12 cellular contexts compared by ENCODE assay signal in genomic region chr22:23850136-23850611, GRCh38. TPM values are rescaled to one million over a fixed set of nuclear protein-coding genes. Genes with fewer than 3 reads are reported as not detected.
A peak's percentile ranks its signal among the peaks of the same experiment; 100 is the strongest.
DNase-seq lines count a peak whose midpoint lies in the region; ATAC-seq, FAIRE-seq and TF ChIP-seq lines count a peak whose summit lies in the region.
"Had no signal": no experiment of that assay in that cellular context is flagged by ENCODE, and none has a peak within 500 bp of the region (broad histone marks: within the 10 kb centered on the region; RNA-seq: fewer than 3 reads in every experiment).

No MANE protein-coding gene starts in this region.

- no peaks in the 10 kb centered on the region for H3K27me3 ChIP-seq in CD4-positive, alpha-beta T cell (ENCODE audit: control insufficient read depth, insufficient read depth, low read length)
- H3K27me3 ChIP-seq: right atrium auricular region, transverse colon had no signal

- no peaks in the 10 kb centered on the region for H3K36me3 Mint-ChIP-seq in CD4-positive, alpha-beta T cell (ENCODE audit: low read depth)
- H3K36me3 Mint-ChIP-seq: brain had no signal

- no peak overlapping the region for H3K4me3 Mint-ChIP-seq in CD4-positive, alpha-beta T cell

- no peak overlapping the region for H3K4me3 ChIP-seq in kidney (ENCODE audit: low read length in 2 of 2)

- H3K27ac ChIP-seq in kidney (ENCODE audit: low read depth in 2 of 2, low read length in 2 of 2), result no peak overlapping the region
- no peak overlapping the region for H3K27ac ChIP-seq in CD4-positive, alpha-beta T cell (ENCODE audit: low read depth, low read length)

- ATAC-seq in HG03095 (IDR thresholded peaks at IDR 0.05; ENCODE audit: unreplicated experiment) (peak; percentile 44), GM19328 (IDR thresholded peaks at IDR 0.05; ENCODE audit: unreplicated experiment) (no peak)
- ATAC-seq in CD4-positive, alpha-beta T cell (ENCODE audit: poor library complexity), result no peak

- no peaks in the 10 kb centered on the region for H3K9me3 Mint-ChIP-seq in CD4-positive, alpha-beta T cell

- TF ChIP-seq CTCF in kidney (IDR thresholded peaks at IDR 0.05; ENCODE audit: borderline replicate concordance, extremely low read depth, insufficient read depth), result no peak
- no peak for TF ChIP-seq CTCF in CD4-positive, alpha-beta T cell (IDR thresholded peaks at IDR 0.05)

- H3K27ac Mint-ChIP-seq in CD4-positive, alpha-beta T cell, result no peak overlapping the region
- H3K27ac Mint-ChIP-seq: brain had no signal

- H3K9me3 ChIP-seq in kidney (ENCODE audit: control insufficient read depth in 1 of 2, low read length in 2 of 2), result no peaks in the 10 kb centered on the region
- no peaks in the 10 kb centered on the region for H3K9me3 ChIP-seq in CD4-positive, alpha-beta T cell (ENCODE audit: control insufficient read depth, low read length)
- H3K9me3 ChIP-seq: right atrium auricular region, transverse colon had no signal

- H3K4me1 ChIP-seq in kidney (ENCODE audit: control insufficient read depth in 1 of 2, insufficient read depth in 1 of 2, low read depth in 1 of 2, low read length in 2 of 2), result peaks cover 0 to 17% of the 10 kb centered on the region in 2 donors

- no peaks in the 10 kb centered on the region for H3K27me3 Mint-ChIP-seq in CD4-positive, alpha-beta T cell
- H3K27me3 Mint-ChIP-seq: brain had no signal

- CTCF ChIA-PET in CD4-positive, alpha-beta T cell (lab: Charles Lee), result interaction anchor here (0.6 to 2.3 kb wide), 27 partner anchors 8 to 307 kb away, joined by 3 to 33 read pairs (median 3); partner anchors contain the start of genes CHCHD10, MIF, SLC2A11 and ZNF70

- no peak for FAIRE-seq in kidney (lab: Jason Lieb, UNC)
- FAIRE-seq: G401.6 had no signal

- no peaks in the 10 kb centered on the region for H3K36me3 ChIP-seq in kidney (ENCODE audit: control insufficient read depth in 1 of 2, insufficient read depth in 2 of 2, low read length in 2 of 2)
- H3K36me3 ChIP-seq: right atrium auricular region, transverse colon had no signal

- intact Hi-C loops in kidney (cut with DNase I), result no loop called here
- intact Hi-C loops in CD4-positive, alpha-beta T cell (cut with DNase I, micrococcal nuclease), result no loop called here

- H3K9ac ChIP-seq in kidney (ENCODE audit: low read length in 2 of 2), result no peak overlapping the region

- H3K4me1 Mint-ChIP-seq in CD4-positive, alpha-beta T cell (ENCODE audit: low read depth), result no peaks in the 10 kb centered on the region

- DNase-seq in COLO668 (lab: John Stamatoyannopoulos, UW; ENCODE audit: unreplicated experiment) (peak; percentile 53), GM19238 (ENCODE audit: insufficient read length, low spot score) (peak; percentile 44), kidney (peak; percentile 76), NCI-H526 treated with DMSO at 0.1 percent for 48 hours (lab: John Stamatoyannopoulos, UW) (no peak)
- no peak for DNase-seq in CD4-positive, alpha-beta T cell
- DNase-seq in NK-92 treated with Interleukin-12 subunit alpha and Interleukin-12 subunit beta, amount 100 ng/mL, for 24 hours (lab: John Stamatoyannopoulos, UW), result no peak

- POLR2A ChIA-PET in CD4-positive, alpha-beta T cell (lab: Charles Lee), result interaction anchor here (1.0 to 1.2 kb wide), 3 partner anchors 8 to 133 kb away, joined by 3 to 13 read pairs (median 3); partner anchors contain the start of genes MMP11 and SLC2A11

RNA-seq across cellular contexts. Expression of gene SLC2A11, which starts 7.5 kb away (rescaled TPM):
- 28.9 TPM for total RNA-seq in kidney
- polyA plus RNA-seq in kidney (ENCODE audit: insufficient read depth, low read depth, low replicate concordance), result 23.7 TPM
- 10 to 100 TPM in 1 of 2 experiments, 1 to 10 TPM in 1; 9.9 to 11.5 TPM for total RNA-seq in CD4-positive, alpha-beta T cell

RNA-seq across cellular contexts. Expression of gene DERL3, which starts 11.4 kb away (rescaled TPM):
- 24.7 TPM for total RNA-seq in kidney
- 3.1 TPM for polyA plus RNA-seq in kidney (ENCODE audit: insufficient read depth, low read depth, low replicate concordance)
- total RNA-seq in CD4-positive, alpha-beta T cell, result under 1 TPM; 0.66 to 0.98 TPM

RNA-seq across cellular contexts. Expression of gene MIF, which starts 44.0 kb away (rescaled TPM):
- 505 TPM for total RNA-seq in kidney
- 1,211 TPM for polyA plus RNA-seq in kidney (ENCODE audit: insufficient read depth, low read depth, low replicate concordance)
- total RNA-seq in CD4-positive, alpha-beta T cell, result 100 to 1,000 TPM; 213 to 226 TPM

Comparison
In these comparisons a context has a peak if more than half of its experiments do, and no peak if none do; other contexts are left out.
1. DNase-seq: peak in COLO668 (single experiment), GM19238 (single experiment) and kidney (single experiment); none in CD4-positive, alpha-beta T cell (0 of 10), NCI-H526 treated with DMSO at 0.1 percent for 48 hours (single experiment) and NK-92 treated with Interleukin-12 subunit alpha and Interleukin-12 subunit beta, amount 100 ng/mL, for 24 hours (single experiment).
2. RNA of gene DERL3, which starts 11.4 kb away (total RNA-seq): 24.7 TPM in kidney (single experiment); 0.66 to 0.98 TPM in CD4-positive, alpha-beta T cell; every median in the first group is over 10 times any median in the second.